In the genomic region with DNA sequence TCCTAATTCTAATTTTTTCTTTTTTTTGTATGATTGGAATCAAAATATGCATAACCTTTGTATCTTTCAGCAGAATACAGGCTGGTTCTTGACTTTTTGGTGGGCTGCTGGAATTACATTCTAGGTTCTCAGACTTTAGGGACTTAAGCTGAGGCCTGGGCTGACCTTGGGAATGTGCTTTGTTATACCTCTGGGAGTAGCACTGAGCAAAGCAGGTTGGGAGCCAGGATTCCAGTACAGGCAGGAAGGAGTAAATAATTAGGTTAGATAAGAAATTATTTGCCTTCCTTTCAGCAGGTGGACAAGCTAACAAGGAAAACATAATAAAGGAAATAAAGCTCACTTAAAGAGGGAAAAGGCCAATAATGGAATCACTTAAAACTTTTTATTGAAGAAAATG, we compare ENCODE assay signal across 12 cellular contexts. TPM values are rescaled to one million over a fixed set of nuclear protein-coding genes. Genes with fewer than 3 reads are reported as not detected.
"Had no signal": no experiment of that assay in that cellular context is flagged by ENCODE, and none has a peak within 500 bp of the region (broad histone marks: within the 10 kb centered on the region; RNA-seq: fewer than 3 reads in every experiment).

No MANE protein-coding gene starts in this region.

- H3K4me1 ChIP-seq: ascending aorta, vagina had no signal

- DNase-seq: activated CD4-positive, alpha-beta memory T cell treated with anti-CD3 and anti-CD28 coated beads, Interleukin-2, amount 10 ng/mL, durations not matched to agents 7 days and 5 days; activated naive CD4-positive, alpha-beta T cell treated with anti-CD3 and anti-CD28 coated beads, Interleukin-2, amount 10 ng/mL, durations not matched to agents 7 days and 5 days; activated T-cell treated with anti-CD3 and anti-CD28 coated beads, Interleukin-2, amount 50 U/mL, for 24 hours; gastrocnemius medialis; heart right ventricle; stimulated activated CD4-positive, alpha-beta T cell treated with anti-CD3 and anti-CD28 coated beads, Interleukin-4, amount 100 ng/mL, for 24 hours; stimulated activated naive CD4-positive, alpha-beta T cell; T-cell; transverse colon had no signal

- H3K27ac ChIP-seq: ascending aorta, gastrocnemius medialis, heart right ventricle, vagina had no signal

- H3K9me3 ChIP-seq: ascending aorta, gastrocnemius medialis, heart right ventricle, transverse colon, vagina had no signal

- H3K36me3 ChIP-seq: ascending aorta, gastrocnemius medialis, heart right ventricle, transverse colon, vagina had no signal

- H3K4me3 ChIP-seq: ascending aorta, gastrocnemius medialis, heart right ventricle, transverse colon, vagina had no signal

- H3K27me3 ChIP-seq: ascending aorta, gastrocnemius medialis, heart right ventricle, transverse colon, vagina had no signal

RNA-seq across cellular contexts. Expression of a gene that starts 49.9 kb away (rescaled TPM):
- total RNA-seq: dermis microvascular lymphatic vessel endothelial cell had no signal
